1 cellular context compared by ENCODE assay signal in the genomic region with DNA sequence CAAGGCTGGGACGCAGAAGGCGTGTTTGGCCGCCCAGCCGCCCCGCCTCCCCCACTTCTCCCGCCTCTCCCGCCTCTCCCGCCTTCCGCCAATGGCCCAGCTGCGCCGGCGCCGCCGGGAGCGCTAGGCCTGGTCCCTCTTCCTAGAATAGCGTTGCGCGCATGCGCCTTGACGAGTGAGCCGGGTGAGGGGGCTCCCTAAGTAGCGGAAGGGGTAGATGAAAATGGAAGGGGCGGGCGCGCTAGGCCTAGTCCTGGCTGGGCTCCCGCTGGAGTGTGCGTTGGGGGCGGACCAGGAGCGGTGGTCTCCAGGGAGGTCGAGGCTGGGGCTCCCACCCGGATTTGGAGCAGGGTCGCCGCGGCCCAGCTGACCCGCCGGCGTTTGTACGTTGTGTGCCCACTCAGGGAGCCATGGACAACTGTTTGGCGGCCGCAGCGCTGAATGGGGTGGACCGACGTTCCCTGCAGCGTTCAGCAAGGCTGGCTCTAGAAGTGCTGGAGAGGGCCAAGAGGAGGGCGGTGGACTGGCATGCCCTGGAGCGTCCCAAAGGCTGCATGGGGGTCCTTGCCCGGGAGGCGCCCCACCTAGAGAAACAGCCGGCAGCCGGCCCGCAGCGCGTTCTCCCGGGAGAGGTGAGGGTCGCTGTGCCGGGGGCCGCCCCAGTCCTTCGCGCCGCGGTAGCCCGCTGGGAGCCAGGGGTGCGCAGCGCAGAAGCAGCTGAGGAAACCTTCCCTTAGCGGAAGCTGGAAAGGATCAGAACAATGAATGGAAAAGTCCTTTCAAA.
TF ChIP-seq lines count a peak whose summit lies in the region.

A gene with protein sequence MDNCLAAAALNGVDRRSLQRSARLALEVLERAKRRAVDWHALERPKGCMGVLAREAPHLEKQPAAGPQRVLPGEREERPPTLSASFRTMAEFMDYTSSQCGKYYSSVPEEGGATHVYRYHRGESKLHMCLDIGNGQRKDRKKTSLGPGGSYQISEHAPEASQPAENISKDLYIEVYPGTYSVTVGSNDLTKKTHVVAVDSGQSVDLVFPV (plus strand): TSS at position 150 of the 784 bp plus-strand sequence. CDS start 261 bp downstream, at position 411.

TF ChIP-seq in GM23338, 12 proteins besides CTCF, POLR2A, EP300 and RAD21 (continued from another document):
- no peak for TF ChIP-seq EZH2 (IDR thresholded peaks at IDR 0.05; ENCODE audit: low read depth, unreplicated experiment)
